18 cellular contexts compared by ENCODE assay signal in the genomic region with DNA sequence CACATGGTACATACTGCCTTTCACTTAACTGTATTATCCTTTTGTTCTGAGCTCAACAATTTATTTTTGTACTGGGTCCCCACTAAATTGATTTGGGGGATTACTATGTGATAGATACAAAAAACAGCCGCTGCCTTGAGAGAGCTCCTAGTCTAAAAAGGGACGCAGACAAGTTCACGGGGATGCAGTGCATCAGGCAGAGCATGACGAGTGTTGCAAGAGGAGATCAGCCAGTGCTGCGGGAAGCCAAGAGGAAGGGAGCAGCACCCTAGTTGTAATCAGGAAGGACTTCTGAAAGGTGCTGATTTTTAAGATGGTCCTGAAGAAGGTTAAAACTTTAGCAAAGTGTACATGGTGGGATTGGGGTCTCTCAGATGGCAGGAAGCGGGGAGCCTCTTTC. TPM values are rescaled to one million over a fixed set of nuclear protein-coding genes. Genes with fewer than 3 reads are reported as not detected.
DNase-seq lines count a peak whose midpoint lies in the region; ATAC-seq, FAIRE-seq and TF ChIP-seq lines count a peak whose summit lies in the region.
"Had no signal": no experiment of that assay in that cellular context is flagged by ENCODE, and none has a peak within 500 bp of the region (broad histone marks: within the 10 kb centered on the region; RNA-seq: fewer than 3 reads in every experiment).

No MANE protein-coding gene starts in this region.

- H3K9me3 Mint-ChIP-seq in astrocyte (ENCODE audit: unreplicated experiment) = no peaks in the 10 kb centered on the region

- H3K79me2 ChIP-seq in astrocyte (ENCODE audit: insufficient read depth, low read length) (peaks cover 94% of the 10 kb centered on the region), smooth muscle cell (ENCODE audit: low read depth) (peaks cover 1% of the 10 kb centered on the region)

- DNase-seq in SIG-M5 treated with dmso at 0.1 percent for 504 hours (lab: John Stamatoyannopoulos, UW; ENCODE audit: unreplicated experiment) (peak; percentile 42), SIG-M5 (lab: John Stamatoyannopoulos, UW) (no peak), Kasumi-1 (lab: John Stamatoyannopoulos, UW) (peak; percentile 70 to 74), astrocyte (ENCODE audit: low read depth) (no peak), smooth muscle cell (lab: John Stamatoyannopoulos, UW; ENCODE audit: unreplicated experiment) (no peak), GM10248 (ENCODE audit: extremely low spot score) (no peak), KBM-7 (no peak)
- DNase-seq: COR-L47, NCI-H1092, NCI-H1694, NCI-H2107, NCI-H345, NCI-H69 had no signal

- CTCF ChIA-PET in GM10248 (lab: Yijun Ruan, JAX) = interaction anchor here (1.0 to 1.3 kb wide), 6 partner anchors 9 to 125 kb away, joined by 3 to 7 read pairs (median 4); no protein-coding TSS in a partner anchor

- H3K4me2 ChIP-seq in astrocyte (ENCODE audit: low read length) (no peak overlapping the region), smooth muscle cell (no peak overlapping the region)

- peaks cover 30% of the 10 kb centered on the region for H3K36me3 Mint-ChIP-seq in astrocyte (ENCODE audit: low read depth, unreplicated experiment)

- H3K4me3 ChIP-seq in astrocyte (ENCODE audit: insufficient read depth, low read depth, low read length) (no peak overlapping the region), smooth muscle cell (no peak overlapping the region)

- peaks cover 34% of the 10 kb centered on the region for H3K4me1 Mint-ChIP-seq in astrocyte (ENCODE audit: low read depth, unreplicated experiment)

- 71% methylated on average over 6 of the region's 6 CpGs for WGBS in smooth muscle cell (ENCODE audit: low lambda C conversion rate)

- no peak for ATAC-seq in HG02610 (IDR thresholded peaks at IDR 0.05; ENCODE audit: unreplicated experiment)
- ATAC-seq: HepG2, Panc1, Right ventricle myocardium inferior had no signal

- H2AFZ ChIP-seq in astrocyte (ENCODE audit: low read depth, low read length) = no peak overlapping the region
- no peak overlapping the region for H2AFZ ChIP-seq in smooth muscle cell (ENCODE audit: low read depth)

- H3K9ac ChIP-seq in astrocyte (ENCODE audit: low read length) = no peak overlapping the region
- no peak overlapping the region for H3K9ac ChIP-seq in smooth muscle cell (ENCODE audit: low read depth)

- H3K27ac Mint-ChIP-seq in astrocyte (ENCODE audit: unreplicated experiment) = no peak overlapping the region

- peak overlapping the region; percentile 3 for H3K4me3 Mint-ChIP-seq in astrocyte (ENCODE audit: unreplicated experiment)

- no peak for TF ChIP-seq CTCF in astrocyte (IDR thresholded peaks at IDR 0.05; ENCODE audit: insufficient read depth, low read depth, low read length)
- no peak for TF ChIP-seq CTCF in smooth muscle cell (IDR thresholded peaks at IDR 0.05; ENCODE audit: borderline replicate concordance, insufficient read depth, poor library complexity, severe bottlenecking)
- no peak for TF ChIP-seq CTCF in GM10248 (IDR thresholded peaks at IDR 0.05; ENCODE audit: control extremely low read depth, extremely low read depth, low read depth, missing control alignments)

- H3K27ac ChIP-seq in astrocyte (ENCODE audit: low read depth, low read length) (no peak overlapping the region), smooth muscle cell (ENCODE audit: low read depth) (peak overlapping the region; percentile 30)

- no peaks in the 10 kb centered on the region for H3K27me3 Mint-ChIP-seq in astrocyte (ENCODE audit: low read depth, unreplicated experiment)

- H3K4me1 ChIP-seq in astrocyte (ENCODE audit: insufficient read depth, low read length) (peaks cover 10% of the 10 kb centered on the region), smooth muscle cell (ENCODE audit: low read depth) (no peaks in the 10 kb centered on the region)

- POLR2A ChIA-PET in GM10248 (lab: Yijun Ruan, JAX) = no interaction called here

- H3F3A ChIP-seq in smooth muscle cell (ENCODE audit: low read depth) = peaks cover 4% of the 10 kb centered on the region

- no peak for FAIRE-seq in astrocyte (lab: Jason Lieb, UNC)
- FAIRE-seq: H54 had no signal

- in situ Hi-C loops in KBM-7 (cut with MboI; ENCODE audit: low pct_unique_long_range_greater_than_20kb, low sequenced_read_pairs) = no loop called here

- H4K20me1 ChIP-seq in astrocyte (ENCODE audit: insufficient read depth, low read length) (peaks cover 25% of the 10 kb centered on the region), smooth muscle cell (ENCODE audit: low read depth) (no peaks in the 10 kb centered on the region)

- no peaks in the 10 kb centered on the region for H3K27me3 ChIP-seq in astrocyte (ENCODE audit: insufficient read depth, low read length)
- no peaks in the 10 kb centered on the region for H3K27me3 ChIP-seq in smooth muscle cell (ENCODE audit: low read depth)

- H3K36me3 ChIP-seq in astrocyte (ENCODE audit: insufficient read depth, low read length) (peaks cover 6% of the 10 kb centered on the region), smooth muscle cell (ENCODE audit: low read depth) (no peaks in the 10 kb centered on the region)

- H3K9me3 ChIP-seq in astrocyte (ENCODE audit: insufficient read depth, low read depth, low read length) (no peaks in the 10 kb centered on the region), smooth muscle cell (replicated peaks; ENCODE audit: low read depth) (no peaks in the 10 kb centered on the region)

RNA-seq across cellular contexts. Expression of a gene that starts 15.8 kb away (rescaled TPM):
- total RNA-seq in astrocyte = 96.1 and 118 TPM in 2 replicates
- total RNA-seq in smooth muscle cell = 24.6 and 28.4 TPM in 2 replicates
- 23.6 and 25.9 TPM in 2 replicates for polyA plus RNA-seq in smooth muscle cell

Comparison
In these comparisons a context has a peak if more than half of its experiments do, and no peak if none do; other contexts are left out.
1. DNase-seq: peak in SIG-M5 treated with dmso at 0.1 percent for 504 hours (single experiment) and Kasumi-1 (2 of 2); none in SIG-M5 (single experiment), astrocyte (single experiment), smooth muscle cell (single experiment), GM10248 (single experiment) and KBM-7 (single experiment).